In the genomic region with DNA sequence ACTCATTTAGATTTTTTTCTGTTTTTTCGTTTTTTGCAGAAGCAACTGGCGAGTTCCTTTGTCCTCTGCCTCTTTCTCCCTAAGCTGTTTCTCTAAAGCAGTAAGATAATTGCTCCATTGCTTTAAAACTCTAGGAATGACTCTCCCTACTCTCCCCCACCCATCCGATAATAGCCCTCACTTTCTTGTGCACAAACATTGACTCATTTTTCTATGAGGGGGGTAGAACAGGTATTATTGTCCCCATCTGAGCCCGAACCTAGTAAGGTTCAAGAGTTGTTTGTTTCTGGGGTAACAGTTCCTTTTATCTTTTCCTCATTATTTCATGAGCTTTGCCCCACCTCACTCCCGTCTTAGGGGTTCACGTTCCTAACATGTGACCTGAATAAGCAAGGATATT, we compare ENCODE assay signal across 20 cellular contexts.
DNase-seq lines count a peak whose midpoint lies in the region; ATAC-seq and TF ChIP-seq lines count a peak whose summit lies in the region.
"Had no signal": no experiment of that assay in that cellular context is flagged by ENCODE, and none has a peak within 500 bp of the region (broad histone marks: within the 10 kb centered on the region; RNA-seq: fewer than 3 reads in every experiment).

No MANE protein-coding gene starts in this region.

- BruUV-seq in PC-3 (replicated peaks; lab: Mats Ljungman, UMichigan), result no TSS peak

- H3K27me3 Mint-ChIP-seq in neural progenitor cell (ENCODE audit: insufficient read depth, low read depth), result peaks cover 3% of the 10 kb centered on the region
- peaks cover 9% of the 10 kb centered on the region for H3K27me3 Mint-ChIP-seq in activated T-cell treated with anti-CD3 and anti-CD28 coated beads, Interleukin-2, amount 50 U/mL, for 72 hours (ENCODE audit: low read depth)

- H2AFZ ChIP-seq in PC-3 (ENCODE audit: low read length) (no peak overlapping the region), hepatocyte (no peak overlapping the region), neural progenitor cell (replicated peaks) (no peak overlapping the region)

- CTCF ChIA-PET in PC-3 (lab: Charles Lee), result no interaction called here

- H3K27ac ChIP-seq in BLaER1 treated with 17β-estradiol and CSF1 and Interleukin-3, amounts not matched to agents 10 nM and 100 nM, result no peak overlapping the region
- H3K27ac ChIP-seq in PC-3 (ENCODE audit: low read length), result peak overlapping the region; percentile 78
- peak overlapping the region; percentile 77 for H3K27ac ChIP-seq in hepatocyte
- no peak overlapping the region for H3K27ac ChIP-seq in neural progenitor cell
- no peak overlapping the region for H3K27ac ChIP-seq in right cardiac atrium (ENCODE audit: low read length)

- H3K36me3 Mint-ChIP-seq in neural progenitor cell, result no peaks in the 10 kb centered on the region
- H3K36me3 Mint-ChIP-seq in activated T-cell treated with anti-CD3 and anti-CD28 coated beads, Interleukin-2, amount 50 U/mL, for 72 hours (ENCODE audit: insufficient read depth in 2 of 2), result no peaks in the 10 kb centered on the region
- H3K36me3 Mint-ChIP-seq: CD4-positive, CD25-positive, alpha-beta regulatory T cell had no signal

- H3F3A ChIP-seq in PC-3 (ENCODE audit: low read length, unreplicated experiment), result no peaks in the 10 kb centered on the region
- H3F3A ChIP-seq in neural progenitor cell (ENCODE audit: low read depth), result no peaks in the 10 kb centered on the region

- H3K9me2 ChIP-seq in PC-3 (replicated peaks; ENCODE audit: low read length) (no peaks in the 10 kb centered on the region), hepatocyte (replicated peaks; ENCODE audit: insufficient read depth) (no peaks in the 10 kb centered on the region)

- peak; percentile 52 for DNase-seq in PC-3
- peak; percentile 51 for DNase-seq in hepatocyte (ENCODE audit: low spot score)
- DNase-seq in neural progenitor cell (ENCODE audit: low spot score), result no peak
- no peak for DNase-seq in superior temporal gyrus (ENCODE audit: extremely low spot score)
- no peak for DNase-seq in right cardiac atrium
- no peak for DNase-seq in activated T-cell treated with anti-CD3 and anti-CD28 coated beads, Interleukin-2, amount 50 U/mL, for 72 hours
- DNase-seq: CD4-positive, CD25-positive, alpha-beta regulatory T cell; DMS79; NCI-H1092; NCI-H1436 treated with DMSO at 0.1 percent for 48 hours; NCI-H2029; NCI-H510A; NCI-H748 treated with DMSO at 0.1 percent for 48 hours; NK-92 treated with Interleukin-12 subunit alpha and Interleukin-12 subunit beta, amount 100 ng/mL, for 24 hours; Peyer's patch had no signal

- 68% methylated on average over 6 of the region's 6 CpGs for WGBS in hepatocyte (ENCODE audit: low lambda C conversion rate, missing lambda C conversion rate)
- 82% methylated on average over 6 of the region's 6 CpGs for WGBS in right cardiac atrium

- H3K9me3 Mint-ChIP-seq in neural progenitor cell, result no peaks in the 10 kb centered on the region
- no peaks in the 10 kb centered on the region for H3K9me3 Mint-ChIP-seq in activated T-cell treated with anti-CD3 and anti-CD28 coated beads, Interleukin-2, amount 50 U/mL, for 72 hours

- POLR2A ChIA-PET in PC-3 (lab: Charles Lee; ENCODE audit: unreplicated experiment), result interaction anchor here (0.6 to 0.7 kb wide), 3 partner anchors 13 to 1041 kb away, joined by 3 to 14 read pairs (median 3); no protein-coding TSS in a partner anchor

- no peaks in the 10 kb centered on the region for H3K36me3 ChIP-seq in BLaER1 treated with 17β-estradiol and CSF1 and Interleukin-3, amounts not matched to agents 10 nM and 100 nM
- H3K36me3 ChIP-seq in PC-3 (ENCODE audit: low read depth, low read length), result no peaks in the 10 kb centered on the region
- no peaks in the 10 kb centered on the region for H3K36me3 ChIP-seq in hepatocyte (replicated peaks; ENCODE audit: insufficient read depth, low read depth)
- H3K36me3 ChIP-seq in neural progenitor cell, result no peaks in the 10 kb centered on the region
- H3K36me3 ChIP-seq: HAP-1, Peyer's patch had no signal

- no peak for TF ChIP-seq CTCF in PC-3 (conservative IDR thresholded peaks at IDR 0.05; ENCODE audit: low read depth, low read length)
- no peak for TF ChIP-seq CTCF in hepatocyte (IDR thresholded peaks at IDR 0.05; ENCODE audit: poor library complexity)
- no peak for TF ChIP-seq CTCF in neural progenitor cell (IDR thresholded peaks at IDR 0.05)

- no peaks in the 10 kb centered on the region for H3K9me3 ChIP-seq in BLaER1 treated with 17β-estradiol and CSF1 and Interleukin-3, amounts not matched to agents 10 nM and 100 nM (replicated peaks in 1 of 11)
- H3K9me3 ChIP-seq in PC-3 (ENCODE audit: low read length) (no peaks in the 10 kb centered on the region), hepatocyte (ENCODE audit: low read depth) (no peaks in the 10 kb centered on the region), neural progenitor cell (ENCODE audit: low read depth) (no peaks in the 10 kb centered on the region), right cardiac atrium (ENCODE audit: control insufficient read depth, low read length) (no peaks in the 10 kb centered on the region)
- H3K9me3 ChIP-seq: HAP-1, Peyer's patch had no signal

- no peaks in the 10 kb centered on the region for H3K27me3 ChIP-seq in BLaER1 treated with 17β-estradiol and CSF1 and Interleukin-3, amounts not matched to agents 10 nM and 100 nM
- H3K27me3 ChIP-seq in PC-3 (ENCODE audit: low read length), result no peaks in the 10 kb centered on the region
- H3K27me3 ChIP-seq in hepatocyte, result no peaks in the 10 kb centered on the region
- H3K27me3 ChIP-seq in neural progenitor cell, result no peaks in the 10 kb centered on the region
- H3K27me3 ChIP-seq in right cardiac atrium (ENCODE audit: control insufficient read depth, insufficient read depth), result no peaks in the 10 kb centered on the region
- H3K27me3 ChIP-seq: Peyer's patch had no signal

- peaks cover 0 to 12% (median 8%) of the 10 kb centered on the region in 10 experiments; a peak in 10 of 20 replicates for H3K4me1 ChIP-seq in BLaER1 treated with 17β-estradiol and CSF1 and Interleukin-3, amounts not matched to agents 10 nM and 100 nM
- H3K4me1 ChIP-seq in PC-3 (ENCODE audit: insufficient read depth, low read length) (peaks cover 42% of the 10 kb centered on the region), hepatocyte (ENCODE audit: insufficient read depth) (peaks cover 9% of the 10 kb centered on the region), neural progenitor cell (peaks cover 19% of the 10 kb centered on the region), right cardiac atrium (ENCODE audit: control insufficient read depth, insufficient read depth, low read length) (peaks cover 3% of the 10 kb centered on the region)
- H3K4me1 ChIP-seq: HAP-1 had no signal

- no peak overlapping the region for H3K9ac ChIP-seq in BLaER1 treated with 17β-estradiol and CSF1 and Interleukin-3, amounts not matched to agents 10 nM and 100 nM
- H3K9ac ChIP-seq in PC-3 (ENCODE audit: low read length) (peak overlapping the region; percentile 26; the same call in 1 of the 2 replicates), neural progenitor cell (no peak overlapping the region)

- no peaks in the 10 kb centered on the region for H3K79me2 ChIP-seq in PC-3 (ENCODE audit: low read length)
- no peaks in the 10 kb centered on the region for H3K79me2 ChIP-seq in hepatocyte
- no peaks in the 10 kb centered on the region for H3K79me2 ChIP-seq in neural progenitor cell (ENCODE audit: low read depth)

- no peak overlapping the region for H3K4me3 Mint-ChIP-seq in neural progenitor cell
- H3K4me3 Mint-ChIP-seq in activated T-cell treated with anti-CD3 and anti-CD28 coated beads, Interleukin-2, amount 50 U/mL, for 72 hours, result no peak overlapping the region
- H3K4me3 Mint-ChIP-seq: CD4-positive, CD25-positive, alpha-beta regulatory T cell had no signal

- H3K27ac Mint-ChIP-seq in neural progenitor cell, result no peak overlapping the region
- H3K27ac Mint-ChIP-seq in activated T-cell treated with anti-CD3 and anti-CD28 coated beads, Interleukin-2, amount 50 U/mL, for 72 hours, result no peak overlapping the region
- H3K27ac Mint-ChIP-seq: CD4-positive, CD25-positive, alpha-beta regulatory T cell had no signal

- H4K20me1 ChIP-seq in BLaER1 treated with 17β-estradiol and CSF1 and Interleukin-3, amounts not matched to agents 10 nM and 100 nM, result no peaks in the 10 kb centered on the region
- H4K20me1 ChIP-seq in PC-3 (ENCODE audit: low read length) (no peaks in the 10 kb centered on the region), hepatocyte (ENCODE audit: insufficient read depth, poor library complexity, severe bottlenecking) (no peaks in the 10 kb centered on the region), neural progenitor cell (ENCODE audit: low read depth) (no peaks in the 10 kb centered on the region)

- H3K4me1 Mint-ChIP-seq in neural progenitor cell, result no peaks in the 10 kb centered on the region
- no peaks in the 10 kb centered on the region for H3K4me1 Mint-ChIP-seq in activated T-cell treated with anti-CD3 and anti-CD28 coated beads, Interleukin-2, amount 50 U/mL, for 72 hours (ENCODE audit: low read depth)
- H3K4me1 Mint-ChIP-seq: CD4-positive, CD25-positive, alpha-beta regulatory T cell had no signal

- intact Hi-C loops in PC-3 (cut with micrococcal nuclease), result no loop called here
- intact Hi-C loops in right cardiac atrium (cut with DNase I), result no loop called here

- peak overlapping the region in 7 of 11 experiments; percentile 24 to 45 (median 35); a peak in 11 of 22 replicates for H3K4me2 ChIP-seq in BLaER1 treated with 17β-estradiol and CSF1 and Interleukin-3, amounts not matched to agents 10 nM and 100 nM
- H3K4me2 ChIP-seq in PC-3 (ENCODE audit: low read length), result peak overlapping the region; percentile 80
- peak overlapping the region; percentile 45 for H3K4me2 ChIP-seq in hepatocyte
- H3K4me2 ChIP-seq in neural progenitor cell, result peak overlapping the region; percentile 42

- ATAC-seq in PC-3, result no peak
- ATAC-seq in right cardiac atrium, result no peak
- ATAC-seq in GM21390 (IDR thresholded peaks at IDR 0.05; ENCODE audit: unreplicated experiment), result no peak
- ATAC-seq in activated T-cell treated with anti-CD3 and anti-CD28 coated beads, Interleukin-2, amount 50 U/mL, for 72 hours (replicated peaks in 1 of 2), result no peak
- ATAC-seq: HepG2, K562 had no signal

- no peak overlapping the region for H3K4me3 ChIP-seq in BLaER1 treated with 17β-estradiol and CSF1 and Interleukin-3, amounts not matched to agents 10 nM and 100 nM
- H3K4me3 ChIP-seq in PC-3 (ENCODE audit: low read length), result peak overlapping the region; percentile 46; the same call in 1 of the 2 replicates
- H3K4me3 ChIP-seq in hepatocyte, result no peak overlapping the region
- H3K4me3 ChIP-seq in neural progenitor cell, result no peak overlapping the region
- H3K4me3 ChIP-seq in right cardiac atrium (ENCODE audit: low read length), result no peak overlapping the region
- H3K4me3 ChIP-seq: HAP-1, K562, Peyer's patch had no signal

Comparison
In these comparisons a context has a peak if more than half of its experiments do, and no peak if none do; other contexts are left out.
1. H3K27ac ChIP-seq: peak in PC-3 (single experiment) and hepatocyte (single experiment); none in BLaER1 treated with 17β-estradiol and CSF1 and Interleukin-3, amounts not matched to agents 10 nM and 100 nM (0 of 11), neural progenitor cell (single experiment) and right cardiac atrium (single experiment).
2. DNase-seq: peak in PC-3 (single experiment) and hepatocyte (single experiment); none in neural progenitor cell (single experiment), superior temporal gyrus (single experiment), right cardiac atrium (0 of 3) and activated T-cell treated with anti-CD3 and anti-CD28 coated beads, Interleukin-2, amount 50 U/mL, for 72 hours (0 of 2).
3. Peak in every context shown above with its lines, with median percentiles within 50 percentile points of each other: H3K4me2 ChIP-seq.